In the genomic region with DNA sequence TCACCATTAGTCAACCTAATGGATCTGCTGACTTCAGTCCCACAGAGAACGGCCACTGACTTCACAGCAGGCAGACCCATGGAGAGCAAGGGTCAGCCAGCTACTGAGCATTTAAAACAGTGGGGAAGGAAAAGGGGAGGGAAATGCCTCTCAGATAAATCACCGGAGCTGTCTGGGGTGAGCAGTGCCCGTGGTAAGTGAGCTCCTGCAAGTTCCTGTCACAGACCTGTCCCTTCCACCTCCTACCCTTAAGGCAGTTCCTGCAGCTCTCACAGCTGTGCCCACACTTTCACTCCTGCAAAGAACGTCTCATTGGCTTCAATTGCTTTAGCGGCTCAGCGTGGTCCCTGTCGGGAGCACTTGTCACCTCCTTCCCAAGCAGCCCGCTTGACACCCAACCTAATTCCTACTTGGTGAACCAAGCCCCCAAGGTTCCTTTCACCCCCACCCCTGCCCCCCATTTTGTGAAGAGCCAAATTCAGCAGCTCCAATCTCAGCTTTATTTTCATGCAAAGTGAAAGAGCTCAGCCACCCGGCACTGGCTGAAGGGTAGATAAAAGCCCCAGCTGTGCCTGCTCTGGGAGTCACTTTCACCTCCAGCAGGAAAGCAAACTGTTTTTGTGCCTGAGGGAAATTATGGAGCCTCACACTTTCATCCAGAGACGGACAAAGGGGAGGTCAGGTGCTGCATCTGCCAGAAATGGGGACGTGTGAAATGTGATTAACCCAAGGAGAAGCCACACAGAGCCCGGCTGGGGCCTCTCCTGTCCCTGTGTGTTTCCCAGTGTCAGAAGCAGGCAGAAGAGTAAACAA, we compare ENCODE assay signal across 8 cellular contexts.
A peak's percentile ranks its signal among the peaks of the same experiment; 100 is the strongest.
DNase-seq lines count a peak whose midpoint lies in the region; ATAC-seq and TF ChIP-seq lines count a peak whose summit lies in the region.

No MANE protein-coding gene starts in this region.

- no peaks in the 10 kb centered on the region for H3K36me3 Mint-ChIP-seq in activated CD4-positive, alpha-beta memory T cell treated with anti-CD3 and anti-CD28 coated beads for 36 hours

- ATAC-seq in GM18907 (IDR thresholded peaks at IDR 0.05; ENCODE audit: unreplicated experiment) (peak; percentile 78), right cardiac atrium (peak; percentile 53 to 75)

- TF ChIP-seq CTCF in retinal pigment epithelial cell (conservative IDR thresholded peaks at IDR 0.05; ENCODE audit: low read depth, low read length): no peak

- POLR2A ChIA-PET in activated CD4-positive, alpha-beta memory T cell treated with anti-CD3 and anti-CD28 coated beads for 36 hours (lab: Charles Lee): no interaction called here

- H3K4me1 ChIP-seq in right cardiac atrium (ENCODE audit: control insufficient read depth, insufficient read depth, low read length): peaks cover 3% of the 10 kb centered on the region

- DNase-seq in AG08396 (ENCODE audit: low spot score): peak; percentile 9
- peak; percentile 45 for DNase-seq in Jurkat, Clone E6-1 (ENCODE audit: low read depth, low spot score)
- peak; percentile 13 for DNase-seq in activated CD4-positive, alpha-beta memory T cell treated with anti-CD3 and anti-CD28 coated beads for 36 hours
- DNase-seq in right cardiac atrium: peak in 1 of 3 donors; percentile 37
- DNase-seq in retinal pigment epithelial cell (ENCODE audit: low read depth): no peak
- DNase-seq in inferior parietal cortex (ENCODE audit: extremely low spot score): no peak
- no peak for DNase-seq in RKO (ENCODE audit: low spot score)

- H3K9me3 ChIP-seq in right cardiac atrium (ENCODE audit: control insufficient read depth, low read length): no peaks in the 10 kb centered on the region

- H3K4me3 Mint-ChIP-seq in activated CD4-positive, alpha-beta memory T cell treated with anti-CD3 and anti-CD28 coated beads for 36 hours: peak overlapping the region; percentile 67

- H3K27ac ChIP-seq in right cardiac atrium (ENCODE audit: low read length): no peak overlapping the region

- CTCF ChIA-PET in activated CD4-positive, alpha-beta memory T cell treated with anti-CD3 and anti-CD28 coated beads for 36 hours (lab: Charles Lee): no interaction called here

- peak overlapping the region; percentile 1; the same call in 1 of the 2 replicates for H3K4me3 ChIP-seq in Jurkat, Clone E6-1 (ENCODE audit: low read length)
- H3K4me3 ChIP-seq in right cardiac atrium (ENCODE audit: low read length): peak overlapping the region; percentile 38
- H3K4me3 ChIP-seq in retinal pigment epithelial cell (ENCODE audit: low read length): peak overlapping the region; percentile 16

- WGBS in right cardiac atrium: 7% methylated on average over 12 of the region's 12 CpGs

- peaks cover 16% of the 10 kb centered on the region for H3K9me3 Mint-ChIP-seq in activated CD4-positive, alpha-beta memory T cell treated with anti-CD3 and anti-CD28 coated beads for 36 hours

- intact Hi-C loops in activated CD4-positive, alpha-beta memory T cell treated with anti-CD3 and anti-CD28 coated beads for 36 hours (cut with micrococcal nuclease): no loop called here
- intact Hi-C loops in right cardiac atrium (cut with DNase I): no loop called here

- H3K4me1 Mint-ChIP-seq in activated CD4-positive, alpha-beta memory T cell treated with anti-CD3 and anti-CD28 coated beads for 36 hours (ENCODE audit: low read depth): peaks cover 10% of the 10 kb centered on the region

- no peaks in the 10 kb centered on the region for H3K27me3 ChIP-seq in right cardiac atrium (ENCODE audit: control insufficient read depth, insufficient read depth)

- no peak overlapping the region for H3K27ac Mint-ChIP-seq in activated CD4-positive, alpha-beta memory T cell treated with anti-CD3 and anti-CD28 coated beads for 36 hours

- peaks cover 6% of the 10 kb centered on the region for H3K27me3 Mint-ChIP-seq in activated CD4-positive, alpha-beta memory T cell treated with anti-CD3 and anti-CD28 coated beads for 36 hours

Comparison
In these comparisons a context has a peak if more than half of its experiments do, and no peak if none do; other contexts are left out.
1. DNase-seq: peak in AG08396 (single experiment), Jurkat, Clone E6-1 (single experiment) and activated CD4-positive, alpha-beta memory T cell treated with anti-CD3 and anti-CD28 coated beads for 36 hours (single experiment); none in retinal pigment epithelial cell (single experiment), inferior parietal cortex (single experiment) and RKO (single experiment).
2. Peak in every context shown above with its lines, with median percentiles within 50 percentile points of each other: H3K4me3 ChIP-seq.